In the genomic region with DNA sequence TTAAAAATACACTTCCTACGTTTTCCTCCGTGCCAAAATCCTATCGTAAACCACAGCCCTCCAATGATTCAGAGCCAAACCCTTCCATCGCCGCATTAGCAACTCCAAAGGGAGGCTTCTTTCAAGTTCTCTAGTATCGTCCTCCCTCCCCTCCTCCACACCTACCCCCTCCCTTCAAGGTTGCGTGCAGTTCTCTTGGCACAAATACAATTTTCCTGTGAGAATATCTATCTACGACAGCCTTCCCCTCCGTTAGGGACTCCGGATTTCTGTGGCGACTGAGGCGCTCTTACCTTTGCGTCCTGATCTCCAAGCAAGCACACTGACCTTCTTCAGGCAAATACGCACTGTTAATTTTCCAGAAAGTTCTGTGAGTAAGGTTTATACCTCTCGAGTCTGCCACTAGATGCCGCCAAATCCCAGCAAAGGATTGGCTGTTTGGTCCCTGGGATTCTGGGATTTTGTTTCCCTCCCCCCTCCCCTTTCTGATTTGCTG, we compare ENCODE assay signal across 8 cellular contexts. TPM values are rescaled to one million over a fixed set of nuclear protein-coding genes. Genes with fewer than 3 reads are reported as not detected.
DNase-seq lines count a peak whose midpoint lies in the region; ATAC-seq and TF ChIP-seq lines count a peak whose summit lies in the region.

No MANE protein-coding gene starts in this region.

- H3K9me3 ChIP-seq in AG04450 (ENCODE audit: control insufficient read depth, insufficient read depth, low read length) (no peaks in the 10 kb centered on the region), duodenal mucosa (ENCODE audit: control insufficient read depth in 1 of 2, low read length in 2 of 2) (no peaks in the 10 kb centered on the region), right lobe of liver (no peaks in the 10 kb centered on the region)

- H3K4me3 ChIP-seq in AG04450 (ENCODE audit: low read depth, low read length): peak overlapping the region; percentile 70
- H3K4me3 ChIP-seq in duodenal mucosa (ENCODE audit: low read depth in 1 of 2, low read length in 2 of 2): peak overlapping the region; percentile 74 to 87
- peak overlapping the region; percentile 39 to 61 (median 55) for H3K4me3 ChIP-seq in right lobe of liver

- TF ChIP-seq POLR2A in right lobe of liver (IDR thresholded peaks at IDR 0.05): peak; percentile 2

- H3K36me3 Mint-ChIP-seq in activated CD4-positive, alpha-beta T cell treated with anti-CD3 and anti-CD28 coated beads, Interleukin-2, amount 10 ng/mL, durations not matched to agents 24 days and 14 days (ENCODE audit: low read depth): peaks cover 15% of the 10 kb centered on the region

- POLR2A ChIA-PET in AG04450 (lab: Yijun Ruan, JAX): interaction anchor here (0.8 to 1.0 kb wide), 2 partner anchors 58 to 151 kb away, joined by 3 to 4 read pairs; no protein-coding TSS in a partner anchor

- no peak overlapping the region for H3K4me3 Mint-ChIP-seq in activated CD4-positive, alpha-beta T cell treated with anti-CD3 and anti-CD28 coated beads, Interleukin-2, amount 10 ng/mL, durations not matched to agents 24 days and 14 days

- CTCF ChIA-PET in AG04450 (lab: Charles Lee): interaction anchor here (0.9 to 1.0 kb wide), 2 partner anchors 9 to 142 kb away, joined by 6 to 12 read pairs; no protein-coding TSS in a partner anchor

- H3K27me3 ChIP-seq in AG04450 (ENCODE audit: control insufficient read depth, insufficient read depth, low read length): no peaks in the 10 kb centered on the region
- no peaks in the 10 kb centered on the region for H3K27me3 ChIP-seq in duodenal mucosa (ENCODE audit: control insufficient read depth in 1 of 2, insufficient read depth in 2 of 2, low read length in 2 of 2)
- no peaks in the 10 kb centered on the region for H3K27me3 ChIP-seq in right lobe of liver

- H3K9me3 Mint-ChIP-seq in activated CD4-positive, alpha-beta T cell treated with anti-CD3 and anti-CD28 coated beads, Interleukin-2, amount 10 ng/mL, durations not matched to agents 24 days and 14 days: no peaks in the 10 kb centered on the region

- H3K27ac Mint-ChIP-seq in activated CD4-positive, alpha-beta T cell treated with anti-CD3 and anti-CD28 coated beads, Interleukin-2, amount 10 ng/mL, durations not matched to agents 24 days and 14 days: no peak overlapping the region

- 11% methylated on average over 16 of the region's 16 CpGs for WGBS in right lobe of liver (ENCODE audit: insufficient coverage, low coverage, low lambda C conversion rate, missing lambda C conversion rate)

- H3K27me3 Mint-ChIP-seq in activated CD4-positive, alpha-beta T cell treated with anti-CD3 and anti-CD28 coated beads, Interleukin-2, amount 10 ng/mL, durations not matched to agents 24 days and 14 days: no peaks in the 10 kb centered on the region

- peaks cover 8% of the 10 kb centered on the region for H3K4me1 Mint-ChIP-seq in activated CD4-positive, alpha-beta T cell treated with anti-CD3 and anti-CD28 coated beads, Interleukin-2, amount 10 ng/mL, durations not matched to agents 24 days and 14 days

- H3K36me3 ChIP-seq in duodenal mucosa (ENCODE audit: control insufficient read depth in 1 of 2, insufficient read depth in 2 of 2, low read length in 2 of 2) (peaks cover 0 to 13% of the 10 kb centered on the region in 2 donors), right lobe of liver (peaks cover 0 to 21% (median 10%) of the 10 kb centered on the region in 4 donors)

- TF ChIP-seq CTCF in AG04450 (IDR thresholded peaks at IDR 0.05; ENCODE audit: low read depth, low read length) (peak; percentile 77), right lobe of liver (IDR thresholded peaks at IDR 0.05) (peak; percentile 46 to 65 (median 59))

- H3K4me1 ChIP-seq in duodenal mucosa (ENCODE audit: control insufficient read depth in 1 of 2, insufficient read depth in 2 of 2, low read length in 2 of 2): peaks cover 0 to 11% of the 10 kb centered on the region in 2 donors
- peaks cover 0 to 15% (median 0%) of the 10 kb centered on the region in 4 donors for H3K4me1 ChIP-seq in right lobe of liver

- no peak for DNase-seq in AG04450 (ENCODE audit: low read depth, low spot score)
- DNase-seq in H4 (ENCODE audit: low spot score): peak; percentile 79
- peak; percentile 69 for DNase-seq in NCI-H345 treated with DMSO at 0.1 percent for 48 hours (lab: John Stamatoyannopoulos, UW; ENCODE audit: unreplicated experiment)
- DNase-seq in activated CD4-positive, alpha-beta T cell treated with anti-CD3 and anti-CD28 coated beads, Interleukin-2, amount 10 ng/mL, durations not matched to agents 24 days and 14 days: peak; percentile 83
- DNase-seq in right lobe of liver: peak; percentile 51 to 59 (median 58)
- DNase-seq in stimulated activated CD4-positive, alpha-beta T cell treated with anti-CD3 and anti-CD28 coated beads, Interleukin-4, amount 100 ng/mL, for 24 hours: peak; percentile 51

- ATAC-seq in right lobe of liver (peak; percentile 29 to 46 (median 43)), HG02885 (IDR thresholded peaks at IDR 0.05; ENCODE audit: poor library complexity, unreplicated experiment) (no peak)

- intact Hi-C loops in activated CD4-positive, alpha-beta T cell treated with anti-CD3 and anti-CD28 coated beads, Interleukin-2, amount 10 ng/mL, durations not matched to agents 24 days and 14 days (cut with micrococcal nuclease): loop anchor here (1.0 to 5.0 kb wide), 5 partner anchors 60 to 425 kb away; partner anchors contain the start of genes RAB9B, TCEAL1 and ZCCHC18
- intact Hi-C loops in right lobe of liver (cut with DNase I): no loop called here

- H3K27ac ChIP-seq in AG04450 (ENCODE audit: low read depth, low read length) (peak overlapping the region; percentile 98), duodenal mucosa (ENCODE audit: low read depth, low read length) (peak overlapping the region; percentile 96), right lobe of liver (peak overlapping the region; percentile 96 to 99 (median 98))

- peak overlapping the region; percentile 79 to 97 for H3K9ac ChIP-seq in duodenal mucosa (ENCODE audit: low read depth in 1 of 2, low read length in 2 of 2)

RNA-seq across cellular contexts. Expression of gene MORF4L2, which starts 1.2 kb away (rescaled TPM):
- 452 and 562 TPM in 2 replicates for polyA plus RNA-seq in AG04450 (2011; rRNA removed)
- polyA minus RNA-seq in AG04450 (2011; rRNA and poly(A)+ RNA removed): 198 and 254 TPM in 2 replicates
- 950 and 1,107 TPM in 2 replicates for total RNA-seq in H4 (2014; rRNA removed; shearing (Covaris generic))
- total RNA-seq in activated CD4-positive, alpha-beta T cell treated with anti-CD3 and anti-CD28 coated beads, Interleukin-2, amount 10 ng/mL, durations not matched to agents 24 days and 14 days: 253 and 262 TPM in 2 replicates
- total RNA-seq in right lobe of liver: 100 to 1,000 TPM; 148 to 252 (median 183) TPM

RNA-seq across cellular contexts. Expression of gene TMEM31, which starts 23.0 kb away (rescaled TPM):
- not detected in 2 replicates for polyA plus RNA-seq in AG04450 (2011; rRNA removed)
- not detected in 2 replicates for polyA minus RNA-seq in AG04450 (2011; rRNA and poly(A)+ RNA removed)
- not detected in 2 replicates for total RNA-seq in H4 (2014; rRNA removed; shearing (Covaris generic))
- not detected in 2 replicates for total RNA-seq in activated CD4-positive, alpha-beta T cell treated with anti-CD3 and anti-CD28 coated beads, Interleukin-2, amount 10 ng/mL, durations not matched to agents 24 days and 14 days
- total RNA-seq in right lobe of liver: under 1 TPM in 1 of 6 experiments, not detected in 5; 0.37 TPM

RNA-seq across cellular contexts. Expression of gene TCEAL1, which starts 59.0 kb away (rescaled TPM):
- polyA plus RNA-seq in AG04450 (2011; rRNA removed): 19.2 and 24.9 TPM in 2 replicates
- 3.1 and 4.0 TPM in 2 replicates for polyA minus RNA-seq in AG04450 (2011; rRNA and poly(A)+ RNA removed)
- 16.4 and 27.4 TPM in 2 replicates for total RNA-seq in H4 (2014; rRNA removed; shearing (Covaris generic))
- total RNA-seq in activated CD4-positive, alpha-beta T cell treated with anti-CD3 and anti-CD28 coated beads, Interleukin-2, amount 10 ng/mL, durations not matched to agents 24 days and 14 days: 3.2 and 3.8 TPM in 2 replicates
- total RNA-seq in right lobe of liver: 10 to 100 TPM in 2 of 6 experiments, 1 to 10 TPM in 4; 5.6 to 14.6 (median 7.8) TPM
